8 cellular contexts compared by ENCODE assay signal in genomic region chr20:44521484-44522481, GRCh38. TPM values are rescaled to one million over a fixed set of nuclear protein-coding genes. Genes with fewer than 3 reads are reported as not detected.
A peak's percentile ranks its signal among the peaks of the same experiment; 100 is the strongest.
DNase-seq lines count a peak whose midpoint lies in the region; ATAC-seq and TF ChIP-seq lines count a peak whose summit lies in the region.

Gene SERINC3, minus strand, starts transcription at chr20:44522070. Its CDS starts 119 bp downstream, at chr20:44521951.

- no peaks in the 10 kb centered on the region for H4K20me1 ChIP-seq in MM.1S (ENCODE audit: insufficient read depth, low read length)

- H3K36me3 Mint-ChIP-seq in nephron progenitor cell (ENCODE audit: low read depth), result peaks cover 5% of the 10 kb centered on the region

- peaks cover 69% of the 10 kb centered on the region for H3K4me1 Mint-ChIP-seq in nephron progenitor cell
- peaks cover 49% of the 10 kb centered on the region for H3K4me1 Mint-ChIP-seq in stimulated activated naive CD8-positive, alpha-beta T cell treated with anti-CD3 and anti-CD28 coated beads, Interleukin-15, amount 100 ng/mL, for 72 hours

- H3K9me3 ChIP-seq in HAP-1 (no peaks in the 10 kb centered on the region), MM.1S (replicated peaks; ENCODE audit: insufficient read depth, low read length) (no peaks in the 10 kb centered on the region)

- peak within 1 kb of the TSS; percentile 91 for H3K27ac Mint-ChIP-seq in nephron progenitor cell
- H3K27ac Mint-ChIP-seq in stimulated activated naive CD8-positive, alpha-beta T cell treated with anti-CD3 and anti-CD28 coated beads, Interleukin-15, amount 100 ng/mL, for 72 hours, result peak within 1 kb of the TSS; percentile 95

- H3K4me3 ChIP-seq in HAP-1 (peak within 1 kb of the TSS; percentile 90), MM.1S (ENCODE audit: low read length) (peak within 1 kb of the TSS; percentile 99), fibroblast of the aortic adventitia (ENCODE audit: low read depth, low read length) (peak within 1 kb of the TSS; percentile 99)

- in situ Hi-C loops in G401 (cut with HindIII; ENCODE audit: low sequenced_read_pairs) (no loop called here), HAP-1 (cut with MboI; ENCODE audit: low sequenced_read_pairs) (no loop called here)

- H3K9ac ChIP-seq in MM.1S (ENCODE audit: low read length), result peak within 1 kb of the TSS; percentile 99

- H3K9me3 Mint-ChIP-seq in nephron progenitor cell, result no peaks in the 10 kb centered on the region
- no peaks in the 10 kb centered on the region for H3K9me3 Mint-ChIP-seq in stimulated activated naive CD8-positive, alpha-beta T cell treated with anti-CD3 and anti-CD28 coated beads, Interleukin-15, amount 100 ng/mL, for 72 hours

- DNase-seq in G401 (ENCODE audit: low spot score), result peak; percentile 98
- DNase-seq in HAP-1 (ENCODE audit: low spot score in 2 of 2), result peak; percentile 88 to 96
- DNase-seq in MM.1S, result peak; percentile 96
- peak; percentile 78 for DNase-seq in SIG-M5 (lab: John Stamatoyannopoulos, UW)
- peak; percentile 97 for DNase-seq in activated gamma-delta T cell (lab: John Stamatoyannopoulos, UW)
- DNase-seq in fibroblast of the aortic adventitia (ENCODE audit: low read depth), result peak; percentile 95
- DNase-seq in nephron progenitor cell, result peak; percentile 93
- DNase-seq in stimulated activated naive CD8-positive, alpha-beta T cell treated with anti-CD3 and anti-CD28 coated beads, Interleukin-15, amount 100 ng/mL, for 72 hours, result peak; percentile 96 to 97

- H3F3A ChIP-seq in MM.1S (ENCODE audit: insufficient read depth, low read length), result no peaks in the 10 kb centered on the region

- ATAC-seq in stimulated activated naive CD8-positive, alpha-beta T cell treated with anti-CD3 and anti-CD28 coated beads, Interleukin-15, amount 100 ng/mL, for 72 hours, result peak; percentile 99

- peak within 1 kb of the TSS; percentile 94 for H3K27ac ChIP-seq in MM.1S (ENCODE audit: low read length)

- peak within 1 kb of the TSS; percentile 88 for H3K4me3 Mint-ChIP-seq in nephron progenitor cell
- peak within 1 kb of the TSS; percentile 79 to 87 for H3K4me3 Mint-ChIP-seq in stimulated activated naive CD8-positive, alpha-beta T cell treated with anti-CD3 and anti-CD28 coated beads, Interleukin-15, amount 100 ng/mL, for 72 hours

- TF ChIP-seq CTCF in MM.1S (IDR thresholded peaks at IDR 0.05; ENCODE audit: low read length), result peak; percentile 46
- TF ChIP-seq CTCF in fibroblast of the aortic adventitia (IDR thresholded peaks at IDR 0.05; ENCODE audit: insufficient read depth, low read length), result peak; percentile 20
- no peak for TF ChIP-seq CTCF in nephron progenitor cell (IDR thresholded peaks at IDR 0.05)

- H3K27me3 ChIP-seq in HAP-1 (ENCODE audit: low read depth), result no peaks in the 10 kb centered on the region
- H3K27me3 ChIP-seq in MM.1S (replicated peaks; ENCODE audit: insufficient read depth, low read length), result no peaks in the 10 kb centered on the region

- H3K4me1 ChIP-seq in HAP-1 (peaks cover 6% of the 10 kb centered on the region), MM.1S (ENCODE audit: low read length) (peaks cover 9% of the 10 kb centered on the region; the same call in 1 of the 2 replicates)

- H3K4me2 ChIP-seq in MM.1S (ENCODE audit: low read depth, low read length), result peak within 1 kb of the TSS; percentile 84

- H3K36me3 ChIP-seq in HAP-1 (replicated peaks), result no peaks in the 10 kb centered on the region
- H3K36me3 ChIP-seq in MM.1S (replicated peaks; ENCODE audit: insufficient read depth, low read length), result no peaks in the 10 kb centered on the region

- peak within 1 kb of the TSS; percentile 71 for H2AFZ ChIP-seq in MM.1S (ENCODE audit: low read length)

- H3K27me3 Mint-ChIP-seq in nephron progenitor cell (ENCODE audit: low read depth, poor library complexity), result no peaks in the 10 kb centered on the region
- no peaks in the 10 kb centered on the region for H3K27me3 Mint-ChIP-seq in stimulated activated naive CD8-positive, alpha-beta T cell treated with anti-CD3 and anti-CD28 coated beads, Interleukin-15, amount 100 ng/mL, for 72 hours

- peaks cover 50% of the 10 kb centered on the region for H3K79me2 ChIP-seq in MM.1S (ENCODE audit: low read length)

- H3K9me2 ChIP-seq in MM.1S (replicated peaks; ENCODE audit: insufficient read depth, low read length), result no peaks in the 10 kb centered on the region

RNA-seq across cellular contexts. Expression of gene SERINC3, which starts in this region (rescaled TPM):
- 23.9 and 28.0 TPM in 2 replicates for total RNA-seq in G401 (2014; rRNA removed; shearing (Covaris generic))
- total RNA-seq in fibroblast of the aortic adventitia (ENCODE audit: low replicate concordance), result 113 and 160 TPM in 2 replicates

Comparison
In these comparisons a context has a peak if more than half of its experiments do, and no peak if none do; other contexts are left out.
1. Peak in every context shown above with its lines: DNase-seq, ATAC-seq, H3K4me3 ChIP-seq and H3K27ac ChIP-seq.